Comparison of ENCODE assay signal across 8 cellular contexts in the genomic region with DNA sequence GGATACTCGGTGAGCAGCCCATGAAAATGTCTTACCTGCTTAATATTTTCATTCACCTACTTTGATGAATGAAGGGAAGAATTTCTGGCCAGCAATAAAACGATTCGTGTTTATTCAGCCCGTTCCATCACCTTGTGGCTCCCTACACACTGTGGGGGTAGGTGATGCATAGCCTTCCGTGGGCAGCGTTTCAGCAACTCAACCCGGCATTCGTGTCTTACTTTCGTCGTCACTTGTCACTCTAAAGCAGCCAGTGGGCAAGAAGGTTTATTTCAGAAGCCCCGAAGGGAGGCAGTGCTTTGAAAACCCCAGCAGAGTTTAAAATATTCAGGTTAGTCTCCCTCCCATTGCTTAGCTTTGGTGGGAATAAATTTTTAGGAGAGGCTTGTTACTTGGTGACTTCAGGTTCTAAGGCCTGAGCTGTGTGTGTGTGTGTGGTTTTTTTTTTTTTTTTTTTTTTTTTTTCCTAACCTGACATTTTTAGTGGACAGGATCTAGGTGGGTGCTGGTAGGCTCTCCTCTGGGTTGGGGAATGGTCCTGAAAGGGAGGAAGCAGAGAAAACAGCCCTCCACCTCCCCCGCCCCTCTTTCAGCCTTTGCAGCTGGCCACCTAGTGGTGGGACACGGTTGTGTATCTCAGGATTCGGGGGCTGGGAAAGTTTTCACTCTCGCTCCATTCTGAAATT. TPM values are rescaled to one million over a fixed set of nuclear protein-coding genes. Genes with fewer than 3 reads are reported as not detected.
DNase-seq lines count a peak whose midpoint lies in the region; TF ChIP-seq lines count a peak whose summit lies in the region.

No MANE protein-coding gene starts in this region.

- WGBS in lower leg skin, 2 donors = 23 to 27% methylated on average over 15 of the region's 15 CpGs

- peak in 1 of 3 donors; percentile 54 for TF ChIP-seq CTCF in lower leg skin (IDR thresholded peaks at IDR 0.05)

- no peaks in the 10 kb centered on the region for H3K27me3 Mint-ChIP-seq in activated CD4-positive, alpha-beta T cell treated with anti-CD3 and anti-CD28 coated beads, Interleukin-2, amount 10 ng/mL, durations not matched to agents 24 days and 14 days

- peaks cover 53% of the 10 kb centered on the region for H3K4me1 Mint-ChIP-seq in activated CD4-positive, alpha-beta T cell treated with anti-CD3 and anti-CD28 coated beads, Interleukin-2, amount 10 ng/mL, durations not matched to agents 24 days and 14 days

- no peaks in the 10 kb centered on the region for H3K9me3 Mint-ChIP-seq in activated CD4-positive, alpha-beta T cell treated with anti-CD3 and anti-CD28 coated beads, Interleukin-2, amount 10 ng/mL, durations not matched to agents 24 days and 14 days

- H3K36me3 Mint-ChIP-seq in activated CD4-positive, alpha-beta T cell treated with anti-CD3 and anti-CD28 coated beads, Interleukin-2, amount 10 ng/mL, durations not matched to agents 24 days and 14 days (ENCODE audit: low read depth) = peaks cover 2% of the 10 kb centered on the region

- no peak overlapping the region for H3K4me3 ChIP-seq in lower leg skin (ENCODE audit: low read depth, poor library complexity, severe bottlenecking)

- TF ChIP-seq POLR2A in lower leg skin (IDR thresholded peaks at IDR 0.05) = no peak

- DNase-seq in GDM1 (lab: John Stamatoyannopoulos, UW) (peak; percentile 8), M059J (ENCODE audit: low read depth) (peak; percentile 55), dermis blood vessel endothelial cell (peak; percentile 76), lower leg skin (ENCODE audit: low spot score in 2 of 2) (peak; percentile 54 to 92), GM19240 (ENCODE audit: insufficient read length, low spot score) (no peak), NOMO-1 (lab: John Stamatoyannopoulos, UW; ENCODE audit: unreplicated experiment in 2 of 2) (no peak)
- peak; percentile 89 for DNase-seq in activated CD4-positive, alpha-beta T cell treated with anti-CD3 and anti-CD28 coated beads, Interleukin-2, amount 10 ng/mL, durations not matched to agents 24 days and 14 days
- DNase-seq in stimulated activated CD4-positive, alpha-beta T cell treated with anti-CD3 and anti-CD28 coated beads, Interleukin-4, amount 100 ng/mL, for 48 hours (ENCODE audit: low read depth in 2 of 2) = peak; percentile 57

- H3K4me3 Mint-ChIP-seq in activated CD4-positive, alpha-beta T cell treated with anti-CD3 and anti-CD28 coated beads, Interleukin-2, amount 10 ng/mL, durations not matched to agents 24 days and 14 days = peak overlapping the region; percentile 92

- intact Hi-C loops in activated CD4-positive, alpha-beta T cell treated with anti-CD3 and anti-CD28 coated beads, Interleukin-2, amount 10 ng/mL, durations not matched to agents 24 days and 14 days (cut with micrococcal nuclease) = loop anchor here (1.0 to 5.0 kb wide), 7 partner anchors 45 to 498 kb away; a partner anchor contains a TSS
- intact Hi-C loops in lower leg skin (cut with DNase I; ENCODE audit: low total_unique reads) = loop anchor here (10.0 kb wide), 2 partner anchors 206 to 236 kb away; no protein-coding TSS in a partner anchor

- H3K27ac Mint-ChIP-seq in activated CD4-positive, alpha-beta T cell treated with anti-CD3 and anti-CD28 coated beads, Interleukin-2, amount 10 ng/mL, durations not matched to agents 24 days and 14 days = peak overlapping the region; percentile 97

RNA-seq across cellular contexts. Expression of a gene that starts 1.8 kb away (rescaled TPM):
- 3.9 and 4.4 TPM in 2 replicates for total RNA-seq in M059J (2014; rRNA removed; shearing (Covaris generic))
- total RNA-seq in activated CD4-positive, alpha-beta T cell treated with anti-CD3 and anti-CD28 coated beads, Interleukin-2, amount 10 ng/mL, durations not matched to agents 24 days and 14 days = 25.6 and 27.3 TPM in 2 replicates
- total RNA-seq in dermis blood vessel endothelial cell (47.0 and 57.9 TPM in 2 replicates), lower leg skin (10 to 100 TPM in 2 of 4 donors, 1 to 10 TPM in 2; 5.4 to 13.0 (median 10.6) TPM)

RNA-seq across cellular contexts. Expression of a gene that starts 30.6 kb away (rescaled TPM):
- 357 and 393 TPM in 2 replicates for total RNA-seq in M059J (2014; rRNA removed; shearing (Covaris generic))
- 179 and 180 TPM in 2 replicates for total RNA-seq in activated CD4-positive, alpha-beta T cell treated with anti-CD3 and anti-CD28 coated beads, Interleukin-2, amount 10 ng/mL, durations not matched to agents 24 days and 14 days
- 158 and 231 TPM in 2 replicates for total RNA-seq in dermis blood vessel endothelial cell
- total RNA-seq in lower leg skin = 10 to 100 TPM; 35.7 to 70.7 (median 57.3) TPM

RNA-seq across cellular contexts. Expression of a gene that starts 43.7 kb away (rescaled TPM):
- total RNA-seq in M059J (2014; rRNA removed; shearing (Covaris generic)) = 18.5 and 22.0 TPM in 2 replicates
- 58.1 and 63.0 TPM in 2 replicates for total RNA-seq in activated CD4-positive, alpha-beta T cell treated with anti-CD3 and anti-CD28 coated beads, Interleukin-2, amount 10 ng/mL, durations not matched to agents 24 days and 14 days
- total RNA-seq in dermis blood vessel endothelial cell (9.4 and 14.6 TPM in 2 replicates), lower leg skin (10 to 100 TPM in 3 of 4 donors, 1 to 10 TPM in 1; 9.1 to 22.7 (median 16.0) TPM)

Comparison
In these comparisons a context has a peak if more than half of its experiments do, and no peak if none do; other contexts are left out.
1. DNase-seq: peak in GDM1 (single experiment), M059J (single experiment), activated CD4-positive, alpha-beta T cell treated with anti-CD3 and anti-CD28 coated beads, Interleukin-2, amount 10 ng/mL, durations not matched to agents 24 days and 14 days (single experiment), dermis blood vessel endothelial cell (single experiment), lower leg skin (2 of 2) and stimulated activated CD4-positive, alpha-beta T cell treated with anti-CD3 and anti-CD28 coated beads, Interleukin-4, amount 100 ng/mL, for 48 hours (2 of 2); none in GM19240 (single experiment) and NOMO-1 (0 of 2).